ENCODE assay signal across 21 cellular contexts in genomic region chr3:167095976-167096375, GRCh38.
"Had no signal": no experiment of that assay in that cellular context is flagged by ENCODE, and none has a peak within 500 bp of the region (broad histone marks: within the 10 kb centered on the region; RNA-seq: fewer than 3 reads in every experiment).

No MANE protein-coding gene starts in this region.

- H3K27ac ChIP-seq: colonic mucosa, foreskin keratinocyte, hepatocyte, parathyroid adenoma, prostate gland, spleen, tibial artery, upper lobe of left lung, uterus had no signal

- H3K4me1 ChIP-seq: colonic mucosa, foreskin keratinocyte, parathyroid adenoma, prostate gland, spleen, tibial artery, upper lobe of left lung, uterus had no signal

- H3K4me3 ChIP-seq: colonic mucosa, hepatocyte, mucosa of descending colon, prostate gland, spleen, tibial artery, upper lobe of left lung, uterus had no signal

- H3K27ac Mint-ChIP-seq: naive thymus-derived CD8-positive, alpha-beta T cell; stimulated activated memory B cell treated with anti-CD40 and anti-IgM and Interleukin-4, amounts not matched to agents 10 μg/mL and 1 μg/mL and 100 μg/mL, for 72 hours; stimulated activated naive CD8-positive, alpha-beta T cell treated with anti-CD3 and anti-CD28 coated beads, Interleukin-15, Interleukin-2, amounts not matched to agents 100 ng/mL and 50 ng/mL, for 24 hours had no signal

- H3K9me3 ChIP-seq: colonic mucosa, mucosa of descending colon, prostate gland, spleen, tibial artery, upper lobe of left lung, uterus had no signal

- H3K36me3 ChIP-seq: colonic mucosa, prostate gland, spleen, tibial artery, upper lobe of left lung, uterus had no signal

- H2AFZ ChIP-seq: hepatocyte, parathyroid adenoma had no signal

- H3K79me2 ChIP-seq: hepatocyte, parathyroid adenoma had no signal

- DNase-seq: colonic mucosa; dermis blood vessel endothelial cell; foreskin keratinocyte; kidney glomerular epithelial cell; mammary epithelial cell; mucosa of descending colon; naive thymus-derived CD8-positive, alpha-beta T cell; spleen; stimulated activated CD4-positive, alpha-beta T cell treated with anti-CD3 and anti-CD28 coated beads, Interleukin-15, amount 100 ng/mL, for 24 hours; stimulated activated CD4-positive, alpha-beta T cell treated with anti-CD3 and anti-CD28 coated beads, Interleukin-1b, Interleukin-23, amount 100 ng/mL, for 48 hours; stimulated activated CD4-positive, alpha-beta T cell treated with anti-CD3 and anti-CD28 coated beads, Interleukin-4, amount 100 ng/mL, for 24 hours; tibial artery; upper lobe of left lung; uterus had no signal

- H3K4me2 ChIP-seq: hepatocyte had no signal

- H3K27me3 Mint-ChIP-seq: naive thymus-derived CD8-positive, alpha-beta T cell; stimulated activated memory B cell treated with anti-CD40 and anti-IgM and Interleukin-4, amounts not matched to agents 10 μg/mL and 1 μg/mL and 100 μg/mL, for 72 hours; stimulated activated naive CD8-positive, alpha-beta T cell treated with anti-CD3 and anti-CD28 coated beads, Interleukin-15, Interleukin-2, amounts not matched to agents 100 ng/mL and 50 ng/mL, for 24 hours had no signal

- H3K36me3 Mint-ChIP-seq: naive thymus-derived CD8-positive, alpha-beta T cell; stimulated activated memory B cell treated with anti-CD40 and anti-IgM and Interleukin-4, amounts not matched to agents 10 μg/mL and 1 μg/mL and 100 μg/mL, for 72 hours had no signal

- H3K4me1 Mint-ChIP-seq: naive thymus-derived CD8-positive, alpha-beta T cell; neural crest cell; stimulated activated memory B cell treated with anti-CD40 and anti-IgM and Interleukin-4, amounts not matched to agents 10 μg/mL and 1 μg/mL and 100 μg/mL, for 72 hours had no signal

- H3K27me3 ChIP-seq: colonic mucosa, foreskin keratinocyte, hepatocyte, spleen, tibial artery, upper lobe of left lung, uterus had no signal

- H3K9ac ChIP-seq: parathyroid adenoma had no signal

- FAIRE-seq: islet of Langerhans had no signal

- H3K4me3 Mint-ChIP-seq: naive thymus-derived CD8-positive, alpha-beta T cell; neural crest cell; stimulated activated memory B cell treated with anti-CD40 and anti-IgM and Interleukin-4, amounts not matched to agents 10 μg/mL and 1 μg/mL and 100 μg/mL, for 72 hours; stimulated activated naive CD8-positive, alpha-beta T cell treated with anti-CD3 and anti-CD28 coated beads, Interleukin-15, Interleukin-2, amounts not matched to agents 100 ng/mL and 50 ng/mL, for 24 hours had no signal
